ENCODE assay signal across 13 cellular contexts in the genomic region with DNA sequence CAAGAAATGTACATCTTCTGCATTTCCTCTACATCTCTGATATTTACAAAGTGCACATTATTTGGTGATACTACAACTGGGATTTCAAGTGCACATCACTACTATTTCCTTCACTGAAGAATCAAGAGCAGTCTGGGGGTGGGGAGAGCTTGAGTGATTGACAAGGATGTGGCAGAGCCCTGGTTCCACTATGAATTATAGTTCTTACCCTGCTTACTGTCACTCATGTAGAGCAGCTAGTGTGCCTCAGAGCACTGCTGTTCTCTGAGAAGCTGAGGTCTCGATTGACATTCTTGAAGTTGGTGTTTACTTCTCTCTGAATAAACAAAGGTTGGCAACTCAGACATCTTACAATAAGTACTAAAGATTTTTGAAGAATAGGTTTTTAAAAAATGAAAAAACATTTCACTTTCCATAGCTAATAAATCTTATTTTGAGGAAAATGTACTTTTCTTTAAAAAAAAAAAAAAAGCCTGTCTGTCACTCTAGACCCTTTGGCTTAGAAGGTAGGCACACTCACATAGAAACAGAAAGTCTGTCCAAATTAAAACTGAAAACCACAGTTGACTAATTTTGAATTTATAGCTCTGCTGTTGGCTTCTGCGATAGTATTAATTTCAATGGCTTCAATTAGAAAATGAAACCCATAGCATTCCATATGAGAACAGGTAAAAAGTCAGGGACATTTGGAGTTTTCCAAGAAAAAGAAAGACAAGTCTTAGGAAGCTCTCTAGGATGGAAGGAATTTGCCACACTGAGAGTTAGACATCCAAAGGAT. TPM values are rescaled to one million over a fixed set of nuclear protein-coding genes. Genes with fewer than 3 reads are reported as not detected.
DNase-seq lines count a peak whose midpoint lies in the region; ATAC-seq, FAIRE-seq and TF ChIP-seq lines count a peak whose summit lies in the region.
"Had no signal": no experiment of that assay in that cellular context is flagged by ENCODE, and none has a peak within 500 bp of the region (broad histone marks: within the 10 kb centered on the region; RNA-seq: fewer than 3 reads in every experiment).

No MANE protein-coding gene starts in this region.

- H3K36me3 ChIP-seq in H7 (replicated peaks; ENCODE audit: control insufficient read depth, insufficient read depth, low read length) (no peaks in the 10 kb centered on the region), small intestine (ENCODE audit: control insufficient read depth in 2 of 2, insufficient read depth in 2 of 2, low read length in 2 of 2) (no peaks in the 10 kb centered on the region), HepG2 (replicated peaks in 1 of 2; ENCODE audit: control insufficient read depth in 1 of 2, insufficient read depth in 2 of 2, low read length in 2 of 2) (no peaks in the 10 kb centered on the region)

- no peaks in the 10 kb centered on the region for H4K20me1 ChIP-seq in HepG2 (ENCODE audit: insufficient read depth, low read length)

- H3K27ac ChIP-seq in small intestine (ENCODE audit: low read depth in 1 of 2, low read length in 1 of 2): no peak overlapping the region
- no peak overlapping the region for H3K27ac ChIP-seq in HepG2 (ENCODE audit: extremely low read length, insufficient read depth, low read length)

- no peak for TF ChIP-seq RAD21 in HepG2 (CRISPR knock-in tag; IDR thresholded peaks at IDR 0.05)

- POLR2A ChIA-PET in T-cell (lab: Charles Lee): interaction anchor here in 1 of 2 donors (0.7 kb wide), 1 partner anchor 54 kb away, joined by 4 read pairs; no protein-coding TSS in a partner anchor
- POLR2A ChIA-PET in HepG2 (lab: Yijun Ruan, JAX): no interaction called here

- no peak for TF ChIP-seq CTCF in GM13977 (IDR thresholded peaks at IDR 0.05; ENCODE audit: extremely low read depth, insufficient read depth, missing control alignments)
- TF ChIP-seq CTCF in HepG2 (CRISPR knock-in tag; IDR thresholded peaks at IDR 0.05): no peak

- no peaks in the 10 kb centered on the region for H3K9me3 ChIP-seq in small intestine (ENCODE audit: control insufficient read depth, low read depth)
- no peaks in the 10 kb centered on the region for H3K9me3 ChIP-seq in HepG2 (ENCODE audit: low read length)

- ATAC-seq in GM19397 (IDR thresholded peaks at IDR 0.05; ENCODE audit: unreplicated experiment): peak; percentile 77
- ATAC-seq in HG02870 (IDR thresholded peaks at IDR 0.05; ENCODE audit: unreplicated experiment): peak; percentile 92
- ATAC-seq in HG03575 (IDR thresholded peaks at IDR 0.05; ENCODE audit: extremely low read depth, insufficient number of reproducible peaks, low FRiP score, unreplicated experiment): peak; percentile 88
- ATAC-seq in T-cell (replicated peaks in 1 of 4): no peak
- no peak for ATAC-seq in HepG2
- ATAC-seq: naive thymus-derived CD8-positive, alpha-beta T cell had no signal

- H2AFZ ChIP-seq in HepG2 (ENCODE audit: low read length): no peak overlapping the region

- H3K4me1 Mint-ChIP-seq in T-cell: peaks cover 11 to 13% (median 12%) of the 10 kb centered on the region in 3 donors

- peaks cover 3 to 5% (median 4%) of the 10 kb centered on the region in 3 donors for H3K9me3 Mint-ChIP-seq in T-cell

- intact Hi-C loops in HepG2 (cut with micrococcal nuclease; ENCODE audit: unreplicated experiment): no loop called here

- H3K27me3 ChIP-seq in H7 (ENCODE audit: control insufficient read depth, insufficient read depth, low read length) (peaks cover 24% of the 10 kb centered on the region), small intestine (ENCODE audit: control insufficient read depth in 2 of 2, insufficient read depth in 2 of 2, low read length in 2 of 2) (peaks cover 1 to 20% of the 10 kb centered on the region in 2 donors), HepG2 (ENCODE audit: control insufficient read depth in 1 of 2, insufficient read depth in 2 of 2, low read length in 2 of 2) (peaks cover 6 to 28% of the 10 kb centered on the region in 2 experiments)

- peaks cover 55 to 59% of the 10 kb centered on the region in 2 donors for H3K27me3 Mint-ChIP-seq in T-cell

- WGBS in small intestine, 3 donors: 25 to 56% (median 53%) methylated on average over 2 of the region's 2 CpGs
- WGBS in HepG2 (ENCODE audit: low lambda C conversion rate): 69% methylated on average over 2 of the region's 2 CpGs

- FAIRE-seq in small intestine (lab: Jason Lieb, UNC) (no peak), HepG2 (lab: Jason Lieb, UNC) (no peak)
- FAIRE-seq: urothelium cell line had no signal

- no peak overlapping the region for H3K4me3 Mint-ChIP-seq in T-cell
- H3K4me3 Mint-ChIP-seq: activated naive CD4-positive, alpha-beta T cell treated with anti-CD3 and anti-CD28 coated beads, Interleukin-2, amount 50 U/mL, for 24 hours; naive thymus-derived CD8-positive, alpha-beta T cell had no signal

- no peak for TF ChIP-seq POLR2A in HepG2 (IDR thresholded peaks at IDR 0.05; ENCODE audit: insufficient read depth in 1 of 2, low read depth in 2 of 2, low read length in 2 of 2)

- H3K27ac Mint-ChIP-seq in T-cell: no peak overlapping the region
- H3K27ac Mint-ChIP-seq: activated naive CD4-positive, alpha-beta T cell treated with anti-CD3 and anti-CD28 coated beads, Interleukin-2, amount 50 U/mL, for 24 hours; naive thymus-derived CD8-positive, alpha-beta T cell had no signal

- CTCF ChIA-PET in T-cell (lab: Charles Lee) (no interaction called here), HepG2 (lab: Yijun Ruan, JAX; ENCODE audit: low intra/inter-chr PET ratio, low total read pairs) (no interaction called here)

- no peak overlapping the region for H3K4me2 ChIP-seq in HepG2 (ENCODE audit: low read depth, low read length)

- BruUV-seq in HepG2 (replicated peaks; lab: Mats Ljungman, UMichigan): no TSS peak

- H3K4me3 ChIP-seq in H7 (ENCODE audit: insufficient read depth, low read depth, low read length): no peak overlapping the region
- H3K4me3 ChIP-seq in small intestine (ENCODE audit: low read depth in 1 of 2, low read length in 2 of 2): no peak overlapping the region
- no peak overlapping the region for H3K4me3 ChIP-seq in HepG2 (replicated peaks in 1 of 3; ENCODE audit: insufficient read depth in 1 of 3, low read depth in 2 of 3, low read length in 3 of 3)

- in situ Hi-C loops in GM13977 (cut with MboI; ENCODE audit: low pct_unique_long_range_greater_than_20kb, low sequenced_read_pairs, unreplicated experiment) (no loop called here), HepG2 (cut with HindIII; ENCODE audit: extremely low pct_ligation_motif_present, low pct_unique_long_range_greater_than_20kb) (no loop called here)

- no peak overlapping the region for H3K9ac ChIP-seq in HepG2 (ENCODE audit: insufficient read depth, low read depth, low read length)

- no peaks in the 10 kb centered on the region for H3K36me3 Mint-ChIP-seq in T-cell
- H3K36me3 Mint-ChIP-seq: activated naive CD4-positive, alpha-beta T cell treated with anti-CD3 and anti-CD28 coated beads, Interleukin-2, amount 50 U/mL, for 24 hours; naive thymus-derived CD8-positive, alpha-beta T cell had no signal

- H3K79me2 ChIP-seq in HepG2 (ENCODE audit: insufficient read depth, low read length): no peaks in the 10 kb centered on the region

- H3K4me1 ChIP-seq in small intestine (ENCODE audit: control insufficient read depth in 2 of 2, insufficient read depth in 1 of 2, low read depth in 1 of 2, low read length in 1 of 2) (no peaks in the 10 kb centered on the region), HepG2 (ENCODE audit: insufficient read depth, low read length) (peaks cover 15% of the 10 kb centered on the region; the same call in 1 of the 2 replicates)

- TF ChIP-seq EP300 in HepG2 (IDR thresholded peaks at IDR 0.05; ENCODE audit: low read depth in 2 of 2, low read length in 2 of 2) (no peak), HepG2 (CRISPR knock-in tag; IDR thresholded peaks at IDR 0.05; ENCODE audit: borderline replicate concordance) (no peak)

- DNase-seq in GM13977 (ENCODE audit: low spot score): peak; percentile 65
- no peak for DNase-seq in H7
- no peak for DNase-seq in T-cell
- DNase-seq in small intestine: no peak
- no peak for DNase-seq in HepG2 (ENCODE audit: low spot score)
- DNase-seq: COR-L47; GOT3; naive thymus-derived CD8-positive, alpha-beta T cell had no signal

TF ChIP-seq in HepG2, 621 proteins besides CTCF, POLR2A, EP300 and RAD21 (continues in another document):
- no peak for TF ChIP-seq HHEX (CRISPR knock-in tag; IDR thresholded peaks at IDR 0.05)

RNA-seq across cellular contexts. Expression of a gene that starts 5.6 kb away (rescaled TPM):
- total RNA-seq in H7 (2014; rRNA removed; shearing (Covaris generic)): 0.38 and 2.0 TPM in 2 replicates
- total RNA-seq in T-cell (1 to 10 TPM in 1 of 5 donors, under 1 TPM in 2, not detected in 2; 0.60 to 1.0 (median 0.64) TPM), HepG2 (2016; rRNA removed; fragmentation: Illumina TruSeq; extraction: Trizol) (0.02 and 0.11 TPM in 2 replicates)
- polyA plus RNA-seq in small intestine (10 to 100 TPM in 1 of 3 donors, under 1 TPM in 2; 0.22 to 39.6 (median 0.54) TPM), HepG2 (2011; rRNA removed) (0.08 and 0.13 TPM in 2 replicates)
- total RNA-seq in HepG2 (2016; cell fraction: cytosol; rRNA removed; fragmentation: Illumina TruSeq; extraction: Trizol; ENCODE audit: low read depth): not detected in 2 replicates
- total RNA-seq in HepG2 (2016; cell fraction: insoluble cytoplasmic fraction; rRNA removed; fragmentation: Illumina TruSeq; extraction: Trizol): 0.04 and 0.06 TPM in 2 replicates
- 0.03 and 0.06 TPM in 2 replicates for total RNA-seq in HepG2 (2016; cell fraction: membrane; rRNA removed; fragmentation: Illumina TruSeq; extraction: Trizol)
- not detected in 2 replicates for total RNA-seq in HepG2 (2016; cell fraction: nucleus; rRNA removed; fragmentation: Illumina TruSeq; extraction: Trizol)
- 0.01 and 0.04 TPM in 2 replicates for polyA plus RNA-seq in HepG2 (2011; cell fraction: cytosol; rRNA removed)
- 0.02 and 0.09 TPM in 2 replicates for polyA plus RNA-seq in HepG2 (2011; cell fraction: nucleus; rRNA removed)
- 0.01 and 0.08 TPM in 2 replicates for polyA plus RNA-seq in HepG2 (2012)
- not detected in 2 replicates for polyA plus RNA-seq in HepG2 (2016; cell fraction: cytosol; fragmentation: Illumina TruSeq; extraction: Trizol; ENCODE audit: low read depth)
- polyA plus RNA-seq in HepG2 (2016; cell fraction: insoluble cytoplasmic fraction; fragmentation: Illumina TruSeq; extraction: Trizol; ENCODE audit: low read depth): 0.12 TPM in 1 of 2 replicates, not detected in the other
- 0.05 TPM in 1 of 2 replicates, not detected in the other for polyA plus RNA-seq in HepG2 (2016; cell fraction: membrane; fragmentation: Illumina TruSeq; extraction: Trizol; ENCODE audit: low read depth)
- not detected in 2 replicates for polyA plus RNA-seq in HepG2 (2016; cell fraction: nucleus; fragmentation: Illumina TruSeq; extraction: Trizol; ENCODE audit: insufficient read depth, low read depth)
- not detected in 2 replicates for polyA minus RNA-seq in HepG2 (2011; rRNA and poly(A)+ RNA removed; ENCODE audit: low replicate concordance)
- not detected in 2 replicates for polyA minus RNA-seq in HepG2 (2011; cell fraction: cytosol; rRNA and poly(A)+ RNA removed)
- not detected in 2 replicates for polyA minus RNA-seq in HepG2 (2011; cell fraction: nucleus; rRNA and poly(A)+ RNA removed)
- total RNA-seq: naive thymus-derived CD8-positive, alpha-beta T cell had no signal
- polyA plus RNA-seq: naive thymus-derived CD8-positive, alpha-beta T cell had no signal

Comparison
In these comparisons a context has a peak if more than half of its experiments do, and no peak if none do; other contexts are left out.
1. ATAC-seq: peak in GM19397 (single experiment), HG02870 (single experiment) and HG03575 (single experiment); none in T-cell (0 of 4) and HepG2 (single experiment).